ENCODE assay signal across 8 cellular contexts in the genomic region with DNA sequence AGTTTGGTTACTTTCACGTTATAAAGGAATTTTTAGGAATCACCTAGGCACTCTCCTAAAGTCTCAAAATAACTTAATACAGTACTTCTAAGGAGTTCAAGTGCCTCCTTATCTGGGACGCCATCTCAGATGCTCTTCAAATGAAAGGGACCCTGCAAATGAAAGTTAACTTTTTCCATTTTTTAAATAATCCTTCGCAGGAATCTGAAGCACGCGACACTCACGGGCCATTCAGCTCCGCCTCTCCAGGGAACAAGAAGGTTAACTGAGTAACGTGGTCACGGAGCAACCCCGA. TPM values are rescaled to one million over a fixed set of nuclear protein-coding genes. Genes with fewer than 3 reads are reported as not detected.
A peak's percentile ranks its signal among the peaks of the same experiment; 100 is the strongest.
DNase-seq lines count a peak whose midpoint lies in the region; ATAC-seq, FAIRE-seq and TF ChIP-seq lines count a peak whose summit lies in the region.

No MANE protein-coding gene starts in this region.

- intact Hi-C loops in spleen (cut with DNase I; ENCODE audit: low total_unique reads): no loop called here

- no peaks in the 10 kb centered on the region for H3K9me3 ChIP-seq in HAP-1
- H3K9me3 ChIP-seq in gastroesophageal sphincter: no peaks in the 10 kb centered on the region
- no peaks in the 10 kb centered on the region for H3K9me3 ChIP-seq in spleen

- H3K27ac ChIP-seq in gastroesophageal sphincter: peak overlapping the region; percentile 86 to 97 (median 92)
- H3K27ac ChIP-seq in spleen: peak overlapping the region; percentile 87 to 97 (median 94)

- H3K36me3 ChIP-seq in HAP-1 (replicated peaks) (no peaks in the 10 kb centered on the region), gastroesophageal sphincter (no peaks in the 10 kb centered on the region), spleen (no peaks in the 10 kb centered on the region)

- peak overlapping the region; percentile 70 for H3K4me3 ChIP-seq in HAP-1
- peak overlapping the region; percentile 76 to 92 for H3K4me3 ChIP-seq in gastroesophageal sphincter
- H3K4me3 ChIP-seq in spleen: peak overlapping the region; percentile 70 to 99 (median 90)

- no peak for TF ChIP-seq EP300 in gastroesophageal sphincter (IDR thresholded peaks at IDR 0.05)

- in situ Hi-C loops in HAP-1 (cut with MboI; ENCODE audit: low sequenced_read_pairs): no loop called here

- no peaks in the 10 kb centered on the region for H3K27me3 ChIP-seq in HAP-1 (ENCODE audit: low read depth)
- no peaks in the 10 kb centered on the region for H3K27me3 ChIP-seq in gastroesophageal sphincter
- H3K27me3 ChIP-seq in spleen (replicated peaks in 1 of 7): no peaks in the 10 kb centered on the region

- FAIRE-seq in D721Med (lab: Jason Lieb, UNC): no peak

- TF ChIP-seq POLR2A in gastroesophageal sphincter (IDR thresholded peaks at IDR 0.05) (no peak), spleen (IDR thresholded peaks at IDR 0.05) (no peak)

- TF ChIP-seq CTCF in gastroesophageal sphincter (IDR thresholded peaks at IDR 0.05) (no peak), spleen (IDR thresholded peaks at IDR 0.05 in 8 of 11, conservative IDR thresholded peaks at IDR 0.05 in 3 of 11) (no peak), D721Med (IDR thresholded peaks at IDR 0.05; ENCODE audit: insufficient read depth, missing control alignments) (no peak)

- peak; percentile 73; the same call in 2 of the 3 replicates for ATAC-seq in SK-N-SH treated with all-trans-retinoic acid at 6 μM for 48 hours
- ATAC-seq in gastroesophageal sphincter: peak; percentile 64

- no peak for DNase-seq in HAP-1 (ENCODE audit: low spot score in 2 of 2)
- DNase-seq in spleen: no peak
- no peak for DNase-seq in D721Med (ENCODE audit: insufficient read length, low spot score)
- no peak for DNase-seq in DMS114 treated with DMSO at 0.1 percent for 48 hours (lab: John Stamatoyannopoulos, UW; ENCODE audit: unreplicated experiment)
- no peak for DNase-seq in NCI-H748 treated with DMSO at 0.1 percent for 48 hours (lab: John Stamatoyannopoulos, UW)
- no peak for DNase-seq in dermis blood vessel endothelial cell

- WGBS in gastroesophageal sphincter (ENCODE audit: low coverage in 1 of 2), 2 donors: 0 to 1% methylated on average over 5 to 10 of the region's 10 CpGs
- WGBS in spleen, 5 donors: 0 to 1% (median 0%) methylated on average over 10 of the region's 10 CpGs

- H3K4me1 ChIP-seq in HAP-1 (peaks cover 29% of the 10 kb centered on the region), gastroesophageal sphincter (peaks cover 10 to 54% (median 16%) of the 10 kb centered on the region in 3 donors), spleen (peaks cover 39 to 62% (median 57%) of the 10 kb centered on the region in 6 donors)

TF ChIP-seq in SK-N-SH treated with all-trans-retinoic acid at 6 μM for 48 hours, 23 proteins besides CTCF, POLR2A, EP300 and RAD21:
- TF ChIP-seq, protein P1, sequence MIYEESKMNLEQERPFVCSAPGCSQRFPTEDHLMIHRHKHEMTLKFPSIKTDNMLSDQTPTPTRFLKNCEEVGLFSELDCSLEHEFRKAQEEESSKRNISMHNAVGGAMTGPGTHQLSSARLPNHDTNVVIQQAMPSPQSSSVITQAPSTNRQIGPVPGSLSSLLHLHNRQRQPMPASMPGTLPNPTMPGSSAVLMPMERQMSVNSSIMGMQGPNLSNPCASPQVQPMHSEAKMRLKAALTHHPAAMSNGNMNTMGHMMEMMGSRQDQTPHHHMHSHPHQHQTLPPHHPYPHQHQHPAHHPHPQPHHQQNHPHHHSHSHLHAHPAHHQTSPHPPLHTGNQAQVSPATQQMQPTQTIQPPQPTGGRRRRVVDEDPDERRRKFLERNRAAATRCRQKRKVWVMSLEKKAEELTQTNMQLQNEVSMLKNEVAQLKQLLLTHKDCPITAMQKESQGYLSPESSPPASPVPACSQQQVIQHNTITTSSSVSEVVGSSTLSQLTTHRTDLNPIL (CRISPR knock-in tag; IDR thresholded peaks at IDR 0.05; ENCODE audit: low read depth): no peak
- TF ChIP-seq ARNTL (CRISPR knock-in tag; IDR thresholded peaks at IDR 0.05; ENCODE audit: borderline replicate concordance, low read depth) (no peak), ZNF565 (CRISPR knock-in tag; conservative IDR thresholded peaks at IDR 0.05; ENCODE audit: low read depth) (no peak), BACH2 (CRISPR knock-in tag; IDR thresholded peaks at IDR 0.05; ENCODE audit: borderline replicate concordance) (no peak), ESRRG (CRISPR knock-in tag; IDR thresholded peaks at IDR 0.05) (no peak), ZC3H10 (CRISPR knock-in tag; IDR thresholded peaks at IDR 0.05) (no peak), SNAI2 (CRISPR knock-in tag; IDR thresholded peaks at IDR 0.05) (no peak), TOX (CRISPR knock-in tag; IDR thresholded peaks at IDR 0.05; ENCODE audit: borderline replicate concordance) (no peak), ZFP3 (CRISPR knock-in tag; IDR thresholded peaks at IDR 0.05) (no peak), RARB (CRISPR knock-in tag; IDR thresholded peaks at IDR 0.05) (no peak), TCF4 (CRISPR knock-in tag; IDR thresholded peaks at IDR 0.05; ENCODE audit: borderline replicate concordance) (no peak)
- TF ChIP-seq, protein P2, sequence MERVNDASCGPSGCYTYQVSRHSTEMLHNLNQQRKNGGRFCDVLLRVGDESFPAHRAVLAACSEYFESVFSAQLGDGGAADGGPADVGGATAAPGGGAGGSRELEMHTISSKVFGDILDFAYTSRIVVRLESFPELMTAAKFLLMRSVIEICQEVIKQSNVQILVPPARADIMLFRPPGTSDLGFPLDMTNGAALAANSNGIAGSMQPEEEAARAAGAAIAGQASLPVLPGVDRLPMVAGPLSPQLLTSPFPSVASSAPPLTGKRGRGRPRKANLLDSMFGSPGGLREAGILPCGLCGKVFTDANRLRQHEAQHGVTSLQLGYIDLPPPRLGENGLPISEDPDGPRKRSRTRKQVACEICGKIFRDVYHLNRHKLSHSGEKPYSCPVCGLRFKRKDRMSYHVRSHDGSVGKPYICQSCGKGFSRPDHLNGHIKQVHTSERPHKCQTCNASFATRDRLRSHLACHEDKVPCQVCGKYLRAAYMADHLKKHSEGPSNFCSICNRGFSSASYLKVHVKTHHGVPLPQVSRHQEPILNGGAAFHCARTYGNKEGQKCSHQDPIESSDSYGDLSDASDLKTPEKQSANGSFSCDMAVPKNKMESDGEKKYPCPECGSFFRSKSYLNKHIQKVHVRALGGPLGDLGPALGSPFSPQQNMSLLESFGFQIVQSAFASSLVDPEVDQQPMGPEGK (CRISPR knock-in tag; IDR thresholded peaks at IDR 0.05; ENCODE audit: borderline replicate concordance): no peak
- TF ChIP-seq, protein P3, sequence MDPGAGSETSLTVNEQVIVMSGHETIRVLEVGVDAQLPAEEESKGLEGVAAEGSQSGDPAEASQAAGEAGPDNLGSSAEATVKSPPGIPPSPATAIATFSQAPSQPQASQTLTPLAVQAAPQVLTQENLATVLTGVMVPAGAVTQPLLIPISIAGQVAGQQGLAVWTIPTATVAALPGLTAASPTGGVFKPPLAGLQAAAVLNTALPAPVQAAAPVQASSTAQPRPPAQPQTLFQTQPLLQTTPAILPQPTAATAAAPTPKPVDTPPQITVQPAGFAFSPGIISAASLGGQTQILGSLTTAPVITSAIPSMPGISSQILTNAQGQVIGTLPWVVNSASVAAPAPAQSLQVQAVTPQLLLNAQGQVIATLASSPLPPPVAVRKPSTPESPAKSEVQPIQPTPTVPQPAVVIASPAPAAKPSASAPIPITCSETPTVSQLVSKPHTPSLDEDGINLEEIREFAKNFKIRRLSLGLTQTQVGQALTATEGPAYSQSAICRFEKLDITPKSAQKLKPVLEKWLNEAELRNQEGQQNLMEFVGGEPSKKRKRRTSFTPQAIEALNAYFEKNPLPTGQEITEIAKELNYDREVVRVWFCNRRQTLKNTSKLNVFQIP (CRISPR knock-in tag; IDR thresholded peaks at IDR 0.05; ENCODE audit: borderline replicate concordance, low read depth): no peak
TF ChIP-seq in SK-N-SH treated with all-trans-retinoic acid at 6 μM for 48 hours: peak in this region for 0.

RNA-seq across cellular contexts. Expression of a gene that starts 0.5 kb away (rescaled TPM):
- 10 to 100 TPM; 46.3 to 74.6 (median 67.4) TPM for total RNA-seq in gastroesophageal sphincter
- 10 to 100 TPM; 40.6 to 62.6 (median 53.1) TPM for total RNA-seq in spleen
- 10 to 100 TPM; 38.2 to 52.7 (median 47.6) TPM for polyA plus RNA-seq in spleen
- total RNA-seq in dermis blood vessel endothelial cell: 77.9 and 105 TPM in 2 replicates
